Comparison of ENCODE assay signal across 28 cellular contexts in genomic region chr12:25883026-25883928, GRCh38.
"Had no signal": no experiment of that assay in that cellular context is flagged by ENCODE, and none has a peak within 500 bp of the region (broad histone marks: within the 10 kb centered on the region; RNA-seq: fewer than 3 reads in every experiment).

No MANE protein-coding gene starts in this region.

- H3K36me3 Mint-ChIP-seq: memory B cell; mesothelial cell of epicardium; naive B cell; natural killer cell treated with Interleukin-12 subunit alpha and Interleukin-12 subunit beta and Interleukin-15 and Interleukin-18, amount 100 ng/mL, for 72 hours; stimulated activated effector memory CD8-positive, alpha-beta T cell treated with anti-CD3 and anti-CD28 coated beads, Interleukin-12 subunit alpha, Interleukin-12 subunit beta, amount 100 ng/mL, for 72 hours had no signal

- H3K27ac ChIP-seq: esophagus squamous epithelium, gastrocnemius medialis, prostate gland, right atrium auricular region, sigmoid colon, stomach, thyroid gland, vagina had no signal

- H3K27me3 ChIP-seq: gastrocnemius medialis, right atrium auricular region, sigmoid colon, thyroid gland, vagina had no signal

- H3K9me3 Mint-ChIP-seq: neural crest cell had no signal

- H3K4me1 ChIP-seq: esophagus squamous epithelium, gastrocnemius medialis, prostate gland, right atrium auricular region, sigmoid colon, stomach, thyroid gland, vagina had no signal

- DNase-seq: cortex of kidney; effector memory CD8-positive, alpha-beta T cell; erythroblast; esophagus squamous epithelium; foreskin fibroblast; gastrocnemius medialis; head of caudate nucleus; mucosa of descending colon; naive B cell; nucleus accumbens; sigmoid colon; stimulated activated CD4-positive, alpha-beta T cell treated with anti-CD3 and anti-CD28 coated beads, Interleukin-2, amount 100 ng/mL, for 24 hours; stimulated activated CD4-positive, alpha-beta T cell treated with anti-CD3 and anti-CD28 coated beads, Interleukin-4, amount 100 ng/mL, for 24 hours; stimulated activated naive CD4-positive, alpha-beta T cell treated with Interleukin-2 at 50 U/mL for 16 hours; stomach; thyroid gland; trophoblast cell had no signal

- H3K4me1 Mint-ChIP-seq: memory B cell; naive B cell; stimulated activated effector memory CD8-positive, alpha-beta T cell treated with anti-CD3 and anti-CD28 coated beads, Interleukin-12 subunit alpha, Interleukin-12 subunit beta, amount 100 ng/mL, for 72 hours had no signal

- H3K4me3 Mint-ChIP-seq: effector memory CD8-positive, alpha-beta T cell; memory B cell; mesothelial cell of epicardium; naive B cell; natural killer cell treated with Interleukin-12 subunit alpha and Interleukin-12 subunit beta and Interleukin-15 and Interleukin-18, amount 100 ng/mL, for 72 hours; neural crest cell; stimulated activated effector memory CD8-positive, alpha-beta T cell treated with anti-CD3 and anti-CD28 coated beads, Interleukin-12 subunit alpha, Interleukin-12 subunit beta, amount 100 ng/mL, for 72 hours had no signal

- H3K9me3 ChIP-seq: esophagus squamous epithelium, gastrocnemius medialis, mucosa of descending colon, prostate gland, stomach, thyroid gland, vagina had no signal

- ATAC-seq: effector memory CD8-positive, alpha-beta T cell; gastrocnemius medialis; mucosa of descending colon had no signal

- H3K27me3 Mint-ChIP-seq: effector memory CD8-positive, alpha-beta T cell had no signal

- H3K36me3 ChIP-seq: esophagus squamous epithelium, gastrocnemius medialis, prostate gland, right atrium auricular region, sigmoid colon, stomach, thyroid gland, vagina had no signal

- FAIRE-seq: endometrium, keratinocyte had no signal

- H3K4me3 ChIP-seq: esophagus squamous epithelium, gastrocnemius medialis, lung, mucosa of descending colon, prostate gland, right atrium auricular region, sigmoid colon, stomach, thyroid gland, vagina had no signal
